ENCODE assay signal across 18 cellular contexts in genomic region chr1:11198851-11199628, GRCh38. TPM values are rescaled to one million over a fixed set of nuclear protein-coding genes. Genes with fewer than 3 reads are reported as not detected.
DNase-seq lines count a peak whose midpoint lies in the region; TF ChIP-seq lines count a peak whose summit lies in the region.
"Had no signal": no experiment of that assay in that cellular context is flagged by ENCODE, and none has a peak within 500 bp of the region (broad histone marks: within the 10 kb centered on the region; RNA-seq: fewer than 3 reads in every experiment).

No MANE protein-coding gene starts in this region.

- H3K27me3 ChIP-seq in right atrium auricular region: no peaks in the 10 kb centered on the region
- H3K27me3 ChIP-seq: left lung, tibial nerve had no signal

- TF ChIP-seq CTCF in right atrium auricular region (IDR thresholded peaks at IDR 0.05): no peak

- no peaks in the 10 kb centered on the region for H3K9me3 ChIP-seq in right atrium auricular region
- H3K9me3 ChIP-seq: left lung, tibial nerve had no signal

- H3K27ac ChIP-seq in substantia nigra (ENCODE audit: low read depth, low read length, poor library complexity, severe bottlenecking) (peak overlapping the region; percentile 60), right atrium auricular region (no peak overlapping the region)
- H3K27ac ChIP-seq: 22Rv1, left lung had no signal

- intact Hi-C loops in head of caudate nucleus (cut with DNase I): no loop called here

- no peaks in the 10 kb centered on the region for H3K4me1 ChIP-seq in right atrium auricular region
- H3K4me1 ChIP-seq: left lung had no signal

- peaks cover 60% of the 10 kb centered on the region for H3K36me3 ChIP-seq in right atrium auricular region

- DNase-seq in DMS 273 (lab: John Stamatoyannopoulos, UW; ENCODE audit: unreplicated experiment) (peak; percentile 51), DMS 273 treated with DMSO at 0.1 percent for 48 hours (lab: John Stamatoyannopoulos, UW) (no peak), NCI-H748 treated with DMSO at 0.1 percent for 48 hours (lab: John Stamatoyannopoulos, UW) (peak; percentile 41), head of caudate nucleus (peak in 36 of 42 donors; percentile 27 to 86 (median 61)), substantia nigra (lab: John Stamatoyannopoulos, UW) (peak in 43 of 49 donors; percentile 2 to 83 (median 51)), HuH-7.5 (ENCODE audit: low spot score) (no peak), NCI-H226 (no peak), right atrium auricular region (ENCODE audit: low spot score) (no peak)
- DNase-seq: activated T-cell treated with anti-CD3 and anti-CD28 coated beads for 4 hours; erythroblast; Karpas-422; left lung; RPMI8226; stimulated activated CD4-positive, alpha-beta T cell treated with anti-CD3 and anti-CD28 coated beads, Interleukin-2, amount 100 ng/mL, for 24 hours; stimulated activated CD8-positive, alpha-beta memory T cell treated with anti-CD3 and anti-CD28 coated beads, Interleukin-4, amount 100 ng/mL, for 48 hours had no signal

- no peak overlapping the region for H3K4me3 ChIP-seq in right atrium auricular region
- H3K4me3 ChIP-seq: left lung, tibial nerve had no signal

RNA-seq across cellular contexts. Expression of gene ANGPTL7, which starts 9.9 kb away (rescaled TPM):
- total RNA-seq in right atrium auricular region: 1 to 10 TPM; 1.6 to 4.8 TPM
- total RNA-seq: NCI-H460 had no signal

Comparison
In these comparisons a context has a peak if more than half of its experiments do, and no peak if none do; other contexts are left out.
1. DNase-seq: peak in DMS 273 (single experiment), NCI-H748 treated with DMSO at 0.1 percent for 48 hours (single experiment), head of caudate nucleus (36 of 42) and substantia nigra (43 of 49); none in DMS 273 treated with DMSO at 0.1 percent for 48 hours (single experiment), HuH-7.5 (single experiment), NCI-H226 (single experiment) and right atrium auricular region (single experiment).